Comparison of ENCODE assay signal across 8 cellular contexts in the genomic region with DNA sequence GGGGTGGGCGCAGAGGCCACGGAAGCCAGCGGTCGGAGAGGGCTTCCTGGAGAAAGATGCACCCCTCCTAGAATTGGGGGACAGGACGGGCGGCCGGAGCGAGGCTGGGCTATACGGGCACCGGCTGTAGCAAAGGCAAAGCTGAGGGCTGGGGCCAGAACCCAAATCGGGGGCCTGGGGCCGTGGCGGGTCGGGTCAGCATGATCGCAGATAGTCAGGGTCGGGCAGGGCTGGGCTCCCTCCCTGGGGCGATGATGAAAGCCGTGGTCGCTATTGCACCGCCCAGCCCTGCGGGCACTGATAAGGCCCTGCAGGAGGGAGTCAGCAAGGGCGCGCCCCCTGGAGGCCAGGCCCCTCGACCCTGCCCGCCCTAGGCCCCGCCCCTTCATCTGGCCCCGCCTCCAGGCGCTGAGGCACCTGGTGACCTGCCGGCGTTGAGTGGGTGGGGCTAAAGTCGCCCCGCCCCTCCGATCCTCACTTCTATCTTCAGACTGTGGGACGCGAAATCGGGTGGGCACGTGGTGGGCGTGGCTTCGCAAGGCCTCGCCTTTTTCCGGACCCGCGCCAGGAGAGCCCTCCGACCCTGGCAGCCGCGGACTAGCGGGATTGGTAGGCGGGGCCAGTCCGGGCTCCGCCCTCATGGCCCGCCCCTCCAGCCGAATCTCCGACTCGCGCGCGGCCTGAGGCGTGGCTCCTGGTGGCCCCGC. TPM values are rescaled to one million over a fixed set of nuclear protein-coding genes. Genes with fewer than 3 reads are reported as not detected.
DNase-seq lines count a peak whose midpoint lies in the region; ATAC-seq lines count a peak whose summit lies in the region.

No MANE protein-coding gene starts in this region.

- 1 to 2% methylated on average over 49 to 59 of the region's 59 CpGs for WGBS in esophagus, 2 donors

- DNase-seq in DMS79 (lab: John Stamatoyannopoulos, UW), result peak; percentile 47
- peak; percentile 100 for DNase-seq in KBM-7
- peak; percentile 94 for DNase-seq in OCI-M2 (lab: John Stamatoyannopoulos, UW; ENCODE audit: unreplicated experiment)
- peak; percentile 99 for DNase-seq in activated T-cell treated with anti-CD3 and anti-CD28 coated beads, Interleukin-2, amount 50 U/mL, for 1 hour
- DNase-seq in stimulated activated CD8-positive, alpha-beta memory T cell treated with anti-CD3 and anti-CD28 coated beads, Interleukin-7, amount 100 ng/mL, for 1 hour (ENCODE audit: low read depth in 2 of 2), result peak; percentile 97 to 98

- H3K9ac ChIP-seq in mucosa of stomach (ENCODE audit: low read length), result peak overlapping the region; percentile 58

- H3K4me1 ChIP-seq in esophagus (ENCODE audit: control insufficient read depth in 2 of 2, insufficient read depth in 2 of 2, low read length in 1 of 2), result peaks cover 3 to 8% of the 10 kb centered on the region in 2 donors
- peaks cover 23% of the 10 kb centered on the region for H3K4me1 ChIP-seq in mucosa of stomach (ENCODE audit: control insufficient read depth, insufficient read depth, low read length)

- peak; percentile 39 for ATAC-seq in GM21717 (IDR thresholded peaks at IDR 0.05; ENCODE audit: unreplicated experiment)

- H3K4me3 ChIP-seq in esophagus (ENCODE audit: low read depth in 1 of 2, low read length in 2 of 2) (peak overlapping the region; percentile 41), mucosa of stomach (ENCODE audit: low read length) (peak overlapping the region; percentile 44)

- in situ Hi-C loops in KBM-7 (cut with MboI; ENCODE audit: low pct_unique_long_range_greater_than_20kb, low sequenced_read_pairs), result no loop called here

- H3K36me3 ChIP-seq in esophagus (ENCODE audit: control insufficient read depth in 2 of 2, insufficient read depth in 2 of 2, low read length in 1 of 2) (no peaks in the 10 kb centered on the region), mucosa of stomach (ENCODE audit: control insufficient read depth, insufficient read depth, low read length) (no peaks in the 10 kb centered on the region)

- H3K9me3 ChIP-seq in esophagus (ENCODE audit: control insufficient read depth in 2 of 2, insufficient read depth in 1 of 2, low read depth in 1 of 2, low read length in 1 of 2) (peaks cover 0 to 4% of the 10 kb centered on the region in 2 donors), mucosa of stomach (ENCODE audit: control insufficient read depth, low read length) (no peaks in the 10 kb centered on the region)

- peaks cover 0 to 4% of the 10 kb centered on the region in 2 donors for H3K27me3 ChIP-seq in esophagus (ENCODE audit: control insufficient read depth in 1 of 2, insufficient read depth in 2 of 2, low read length in 2 of 2)
- peaks cover 6% of the 10 kb centered on the region for H3K27me3 ChIP-seq in mucosa of stomach (ENCODE audit: control insufficient read depth, insufficient read depth, low read length)

- H3K27ac ChIP-seq in esophagus (ENCODE audit: low read depth in 2 of 2, low read length in 1 of 2), result peak overlapping the region; percentile 69 to 73

RNA-seq across cellular contexts. Expression of a gene that starts 0.4 kb away (rescaled TPM):
- polyA plus RNA-seq in esophagus, result 1 to 10 TPM in 1 of 2 donors, under 1 TPM in 1; 0.79 to 1.8 TPM

RNA-seq across cellular contexts. Expression of a gene that starts 36.4 kb away (rescaled TPM):
- polyA plus RNA-seq in esophagus, result 10 to 100 TPM in 1 of 2 donors, 1 to 10 TPM in 1; 9.0 to 10.0 TPM

Comparison
In these comparisons a context has a peak if more than half of its experiments do, and no peak if none do; other contexts are left out.
1. Peak in every context shown above with its lines: DNase-seq, ATAC-seq, H3K4me3 ChIP-seq and H3K27ac ChIP-seq.
2. DNase-seq: peak in every context shown above with its lines; median percentile 100 in KBM-7; 99 in activated T-cell treated with anti-CD3 and anti-CD28 coated beads, Interleukin-2, amount 50 U/mL, for 1 hour; 98 in stimulated activated CD8-positive, alpha-beta memory T cell treated with anti-CD3 and anti-CD28 coated beads, Interleukin-7, amount 100 ng/mL, for 1 hour; 94 in OCI-M2; 47 in DMS79.